Comparison of ENCODE assay signal across 23 cellular contexts in genomic region chr13:94933230-94933751, GRCh38.
"Had no signal": no experiment of that assay in that cellular context is flagged by ENCODE, and none has a peak within 500 bp of the region (broad histone marks: within the 10 kb centered on the region; RNA-seq: fewer than 3 reads in every experiment).

No MANE protein-coding gene starts in this region.

- DNase-seq: effector memory CD4-positive, alpha-beta T cell; esophagus squamous epithelium; kidney; left cardiac atrium; left ventricle myocardium inferior; lower lobe of right lung; mesenchymal stem cell; midbrain; naive B cell; psoas muscle; retina; spleen; stimulated activated CD4-positive, alpha-beta T cell treated with anti-CD3 and anti-CD28 coated beads, Interleukin-15, amount 100 ng/mL, for 24 hours; stimulated activated CD4-positive, alpha-beta T cell treated with anti-CD3 and anti-CD28 coated beads, Interleukin-1b, Interleukin-23, amount 100 ng/mL, for 48 hours; stimulated activated CD4-positive, alpha-beta T cell treated with anti-CD3 and anti-CD28 coated beads, Interleukin-4, amount 100 ng/mL, for 24 hours; stimulated activated naive B cell treated with anti-CD40 and anti-IgM and Interleukin-4, amounts not matched to agents 10 μg/mL and 1 μg/mL and 100 μg/mL, for 72 hours; stimulated activated naive CD8-positive, alpha-beta T cell treated with anti-CD3 and anti-CD28 coated beads, Interleukin-15, amount 100 ng/mL, for 72 hours; testis; upper lobe of right lung had no signal

- H3K4me1 ChIP-seq: esophagus squamous epithelium, foreskin keratinocyte, left ventricle myocardium inferior, lower lobe of right lung, psoas muscle, spleen, testis, tibial nerve, upper lobe of right lung, vagina had no signal

- H3K27ac ChIP-seq: esophagus squamous epithelium, foreskin keratinocyte, left ventricle myocardium inferior, lower lobe of right lung, neutrophil, psoas muscle, spleen, testis, tibial nerve, upper lobe of right lung, vagina had no signal

- FAIRE-seq: kidney had no signal

- H3K4me3 ChIP-seq: esophagus squamous epithelium, left ventricle myocardium inferior, lower lobe of right lung, psoas muscle, spleen, testis, tibial nerve, upper lobe of right lung, vagina had no signal

- H3K27me3 ChIP-seq: esophagus squamous epithelium, neutrophil, spleen, testis, tibial nerve, upper lobe of right lung, vagina had no signal

- H3K36me3 ChIP-seq: esophagus squamous epithelium, left ventricle myocardium inferior, lower lobe of right lung, neutrophil, spleen, tibial nerve, upper lobe of right lung, vagina had no signal

- H3K9me3 ChIP-seq: esophagus squamous epithelium, lower lobe of right lung, psoas muscle, testis, upper lobe of right lung, vagina had no signal
